Comparison of ENCODE assay signal across 13 cellular contexts in genomic region chr7:32071466-32072091, GRCh38. TPM values are rescaled to one million over a fixed set of nuclear protein-coding genes. Genes with fewer than 3 reads are reported as not detected.
DNase-seq lines count a peak whose midpoint lies in the region; FAIRE-seq and TF ChIP-seq lines count a peak whose summit lies in the region.
"Had no signal": no experiment of that assay in that cellular context is flagged by ENCODE, and none has a peak within 500 bp of the region (broad histone marks: within the 10 kb centered on the region; RNA-seq: fewer than 3 reads in every experiment).

No MANE protein-coding gene starts in this region.

- peaks cover 2% of the 10 kb centered on the region for H3K4me1 Mint-ChIP-seq in astrocyte (ENCODE audit: low read depth, unreplicated experiment)
- H3K4me1 Mint-ChIP-seq: T-helper 17 cell had no signal

- H3K4me2 ChIP-seq in astrocyte (ENCODE audit: low read length), result peak overlapping the region; percentile 93
- peak overlapping the region; percentile 98 for H3K4me2 ChIP-seq in hepatocyte
- H3K4me2 ChIP-seq: BLaER1 treated with 17β-estradiol and CSF1 and Interleukin-3, amounts not matched to agents 10 nM and 100 nM had no signal

- TF ChIP-seq CTCF in AG10803 (conservative IDR thresholded peaks at IDR 0.05; ENCODE audit: low read length), result no peak
- TF ChIP-seq CTCF in astrocyte (IDR thresholded peaks at IDR 0.05; ENCODE audit: insufficient read depth, low read depth, low read length), result no peak
- no peak for TF ChIP-seq CTCF in hepatocyte (IDR thresholded peaks at IDR 0.05; ENCODE audit: poor library complexity)
- no peak for TF ChIP-seq CTCF in sigmoid colon (IDR thresholded peaks at IDR 0.05)

- no peaks in the 10 kb centered on the region for H3K36me3 ChIP-seq in astrocyte (ENCODE audit: insufficient read depth, low read length)
- no peaks in the 10 kb centered on the region for H3K36me3 ChIP-seq in hepatocyte (replicated peaks; ENCODE audit: insufficient read depth, low read depth)
- no peaks in the 10 kb centered on the region for H3K36me3 ChIP-seq in sigmoid colon
- H3K36me3 ChIP-seq: BLaER1 treated with 17β-estradiol and CSF1 and Interleukin-3, amounts not matched to agents 10 nM and 100 nM; neutrophil had no signal

- no peak for TF ChIP-seq EP300 in sigmoid colon (IDR thresholded peaks at IDR 0.05)

- H3K4me1 ChIP-seq in astrocyte (ENCODE audit: insufficient read depth, low read length), result peaks cover 5% of the 10 kb centered on the region
- H3K4me1 ChIP-seq in hepatocyte (ENCODE audit: insufficient read depth), result no peaks in the 10 kb centered on the region
- peaks cover 0 to 24% (median 18%) of the 10 kb centered on the region in 4 donors for H3K4me1 ChIP-seq in sigmoid colon

- H3K27me3 ChIP-seq in astrocyte (ENCODE audit: insufficient read depth, low read length) (no peaks in the 10 kb centered on the region), hepatocyte (peaks cover 92% of the 10 kb centered on the region), sigmoid colon (peaks cover 0 to 33% (median 3%) of the 10 kb centered on the region in 3 donors)
- H3K27me3 ChIP-seq: BLaER1 treated with 17β-estradiol and CSF1 and Interleukin-3, amounts not matched to agents 10 nM and 100 nM had no signal

- peaks cover 3% of the 10 kb centered on the region for H3K36me3 Mint-ChIP-seq in astrocyte (ENCODE audit: low read depth, unreplicated experiment)

- 18% methylated on average over 6 of the region's 6 CpGs for WGBS in hepatocyte (ENCODE audit: low lambda C conversion rate, missing lambda C conversion rate)
- 46 to 48% methylated on average over 6 of the region's 6 CpGs for WGBS in sigmoid colon, 2 donors

- no peaks in the 10 kb centered on the region for H3K9me3 ChIP-seq in astrocyte (ENCODE audit: insufficient read depth, low read depth, low read length)
- no peaks in the 10 kb centered on the region for H3K9me3 ChIP-seq in hepatocyte (ENCODE audit: low read depth)
- H3K9me3 ChIP-seq in sigmoid colon, result no peaks in the 10 kb centered on the region
- H3K9me3 ChIP-seq: neutrophil had no signal

- intact Hi-C loops in sigmoid colon (cut with DNase I), result no loop called here

- TF ChIP-seq POLR2A in sigmoid colon (IDR thresholded peaks at IDR 0.05), result no peak

- peak overlapping the region; percentile 4 for H3K27ac Mint-ChIP-seq in astrocyte (ENCODE audit: unreplicated experiment)
- H3K27ac Mint-ChIP-seq: T-helper 17 cell had no signal

- FAIRE-seq in astrocyte (lab: Jason Lieb, UNC), result no peak
- FAIRE-seq: GM18507 had no signal

- H3K9ac ChIP-seq in astrocyte (ENCODE audit: low read length), result peak overlapping the region; percentile 93
- H3K9ac ChIP-seq: BLaER1 treated with 17β-estradiol and CSF1 and Interleukin-3, amounts not matched to agents 10 nM and 100 nM had no signal

- H3K79me2 ChIP-seq in astrocyte (ENCODE audit: insufficient read depth, low read length), result peaks cover 61% of the 10 kb centered on the region
- H3K79me2 ChIP-seq in hepatocyte, result no peaks in the 10 kb centered on the region

- peak overlapping the region; percentile 67 for H3K4me3 ChIP-seq in AG10803 (ENCODE audit: low read length)
- peak overlapping the region; percentile 81 for H3K4me3 ChIP-seq in astrocyte (ENCODE audit: insufficient read depth, low read depth, low read length)
- peak overlapping the region; percentile 75 for H3K4me3 ChIP-seq in hepatocyte
- H3K4me3 ChIP-seq in sigmoid colon, result peak overlapping the region; percentile 37 to 67 (median 62)
- H3K4me3 ChIP-seq: BLaER1 treated with 17β-estradiol and CSF1 and Interleukin-3, amounts not matched to agents 10 nM and 100 nM had no signal

- H3K27me3 Mint-ChIP-seq in astrocyte (ENCODE audit: low read depth, unreplicated experiment), result peaks cover 22% of the 10 kb centered on the region

- H2AFZ ChIP-seq in astrocyte (ENCODE audit: low read depth, low read length) (peak overlapping the region; percentile 88), hepatocyte (no peak overlapping the region)

- no peak for DNase-seq in AG10803 (ENCODE audit: low read depth)
- DNase-seq in astrocyte (ENCODE audit: low read depth), result no peak
- DNase-seq in hepatocyte (ENCODE audit: low spot score), result no peak
- no peak for DNase-seq in sigmoid colon
- DNase-seq in iPS-NIHi11 (ENCODE audit: low spot score), result no peak
- no peak for DNase-seq in NCI-H226
- no peak for DNase-seq in HuH-7 (ENCODE audit: low spot score)
- no peak for DNase-seq in stimulated activated CD4-positive, alpha-beta T cell treated with anti-CD3 and anti-CD28 coated beads, Interleukin-15, amount 100 ng/mL, for 24 hours
- DNase-seq: activated CD4-positive, alpha-beta T cell treated with anti-CD3 and anti-CD28 coated beads, Interleukin-2, amount 50 U/mL, for 4 hours; T-helper 17 cell had no signal

- H3K4me3 Mint-ChIP-seq in astrocyte (ENCODE audit: unreplicated experiment), result peak overlapping the region; percentile 85
- H3K4me3 Mint-ChIP-seq: T-helper 17 cell had no signal

- H3K9me3 Mint-ChIP-seq in astrocyte (ENCODE audit: unreplicated experiment), result no peaks in the 10 kb centered on the region

- H4K20me1 ChIP-seq in astrocyte (ENCODE audit: insufficient read depth, low read length) (no peaks in the 10 kb centered on the region), hepatocyte (ENCODE audit: insufficient read depth, poor library complexity, severe bottlenecking) (no peaks in the 10 kb centered on the region)
- H4K20me1 ChIP-seq: BLaER1 treated with 17β-estradiol and CSF1 and Interleukin-3, amounts not matched to agents 10 nM and 100 nM had no signal

- H3K27ac ChIP-seq in astrocyte (ENCODE audit: low read depth, low read length), result peak overlapping the region; percentile 75
- no peak overlapping the region for H3K27ac ChIP-seq in hepatocyte
- H3K27ac ChIP-seq in sigmoid colon, result peak overlapping the region in 3 of 4 donors; percentile 69 to 81 (median 77)
- H3K27ac ChIP-seq: BLaER1 treated with 17β-estradiol and CSF1 and Interleukin-3, amounts not matched to agents 10 nM and 100 nM; neutrophil had no signal

- H3K9me2 ChIP-seq in hepatocyte (replicated peaks; ENCODE audit: insufficient read depth), result no peaks in the 10 kb centered on the region

RNA-seq across cellular contexts. Expression of gene PDE1C, which starts 1.4 kb away (rescaled TPM):
- total RNA-seq in astrocyte, result 14.9 and 31.6 TPM in 2 replicates
- total RNA-seq in hepatocyte, result 3.3 and 5.0 TPM in 2 replicates
- polyA plus RNA-seq in hepatocyte, result 1.8 and 2.7 TPM in 2 replicates
- total RNA-seq in sigmoid colon, result 10 to 100 TPM in 3 of 4 donors, 1 to 10 TPM in 1; 5.9 to 19.4 (median 12.3) TPM
- 1 to 10 TPM in 1 of 3 donors, under 1 TPM in 2; under 0.01 to 1.4 (median 0.99) TPM for polyA plus RNA-seq in sigmoid colon
- total RNA-seq: T-helper 17 cell had no signal
